8 cellular contexts compared by ENCODE assay signal in genomic region chr17:50904522-50905459, GRCh38. TPM values are rescaled to one million over a fixed set of nuclear protein-coding genes. Genes with fewer than 3 reads are reported as not detected.
DNase-seq lines count a peak whose midpoint lies in the region; ATAC-seq lines count a peak whose summit lies in the region.

No MANE protein-coding gene starts in this region.

- peaks cover 2% of the 10 kb centered on the region for H3K36me3 Mint-ChIP-seq in activated CD4-positive, alpha-beta T cell treated with anti-CD3 and anti-CD28 coated beads, Interleukin-2, amount 10 ng/mL, durations not matched to agents 7 days and 5 days (ENCODE audit: low read depth)
- H3K36me3 Mint-ChIP-seq in activated T-helper 17 cell treated with anti-CD3 and anti-CD28 coated beads, Interleukin-2, amount 50 U/mL, for 72 hours (ENCODE audit: low read depth) = no peaks in the 10 kb centered on the region
- H3K36me3 Mint-ChIP-seq in activated naive CD4-positive, alpha-beta T cell treated with anti-CD3 and anti-CD28 coated beads, Interleukin-2, amount 10 ng/mL, durations not matched to agents 7 days and 5 days = peaks cover 1% of the 10 kb centered on the region

- H3K27ac Mint-ChIP-seq in activated CD4-positive, alpha-beta T cell treated with anti-CD3 and anti-CD28 coated beads, Interleukin-2, amount 10 ng/mL, durations not matched to agents 7 days and 5 days = peak overlapping the region; percentile 61
- peak overlapping the region; percentile 92 for H3K27ac Mint-ChIP-seq in activated T-helper 17 cell treated with anti-CD3 and anti-CD28 coated beads, Interleukin-2, amount 50 U/mL, for 72 hours
- no peak overlapping the region for H3K27ac Mint-ChIP-seq in activated naive CD4-positive, alpha-beta T cell treated with anti-CD3 and anti-CD28 coated beads, Interleukin-2, amount 10 ng/mL, durations not matched to agents 7 days and 5 days

- intact Hi-C loops in left cardiac atrium (cut with DNase I) = no loop called here
- intact Hi-C loops in sciatic nerve (cut with DNase I) = no loop called here

- DNase-seq in activated CD4-positive, alpha-beta T cell treated with anti-CD3 and anti-CD28 coated beads, Interleukin-2, amount 10 ng/mL, durations not matched to agents 7 days and 5 days = no peak
- DNase-seq in activated CD4-positive, alpha-beta T cell treated with anti-CD3 and anti-CD28 coated beads, Interleukin-2, amount 50 U/mL, for 4 hours = no peak
- no peak for DNase-seq in left cardiac atrium
- peak; percentile 81 for DNase-seq in sciatic nerve (ENCODE audit: low spot score)
- DNase-seq in activated naive CD4-positive, alpha-beta T cell treated with anti-CD3 and anti-CD28 coated beads, Interleukin-2, amount 10 ng/mL, durations not matched to agents 7 days and 5 days = no peak
- no peak for DNase-seq in HUDEP-2 (lab: John Stamatoyannopoulos, UW; ENCODE audit: unreplicated experiment in 76 of 76)

- POLR2A ChIA-PET in activated CD4-positive, alpha-beta T cell treated with anti-CD3 and anti-CD28 coated beads, Interleukin-2, amount 10 ng/mL, durations not matched to agents 7 days and 5 days (lab: Charles Lee) = no interaction called here

- no peaks in the 10 kb centered on the region for H3K27me3 Mint-ChIP-seq in activated CD4-positive, alpha-beta T cell treated with anti-CD3 and anti-CD28 coated beads, Interleukin-2, amount 10 ng/mL, durations not matched to agents 7 days and 5 days
- no peaks in the 10 kb centered on the region for H3K27me3 Mint-ChIP-seq in activated T-helper 17 cell treated with anti-CD3 and anti-CD28 coated beads, Interleukin-2, amount 50 U/mL, for 72 hours
- peaks cover 7% of the 10 kb centered on the region for H3K27me3 Mint-ChIP-seq in activated naive CD4-positive, alpha-beta T cell treated with anti-CD3 and anti-CD28 coated beads, Interleukin-2, amount 10 ng/mL, durations not matched to agents 7 days and 5 days

- H3K4me1 Mint-ChIP-seq in activated CD4-positive, alpha-beta T cell treated with anti-CD3 and anti-CD28 coated beads, Interleukin-2, amount 10 ng/mL, durations not matched to agents 7 days and 5 days = peaks cover 71% of the 10 kb centered on the region
- H3K4me1 Mint-ChIP-seq in activated T-helper 17 cell treated with anti-CD3 and anti-CD28 coated beads, Interleukin-2, amount 50 U/mL, for 72 hours = peaks cover 45% of the 10 kb centered on the region
- peaks cover 67% of the 10 kb centered on the region for H3K4me1 Mint-ChIP-seq in activated naive CD4-positive, alpha-beta T cell treated with anti-CD3 and anti-CD28 coated beads, Interleukin-2, amount 10 ng/mL, durations not matched to agents 7 days and 5 days

- CTCF ChIA-PET in activated CD4-positive, alpha-beta T cell treated with anti-CD3 and anti-CD28 coated beads, Interleukin-2, amount 10 ng/mL, durations not matched to agents 7 days and 5 days (lab: Charles Lee) = interaction anchor here (0.6 to 1.5 kb wide), 5 partner anchors 8 to 37 kb away, joined by 3 to 5 read pairs (median 3); no protein-coding TSS in a partner anchor
- CTCF ChIA-PET in activated naive CD4-positive, alpha-beta T cell treated with anti-CD3 and anti-CD28 coated beads, Interleukin-2, amount 10 ng/mL, durations not matched to agents 7 days and 5 days (lab: Charles Lee) = interaction anchor here (1.2 kb wide), 1 partner anchor 249 kb away, joined by 4 read pairs; the partner anchor contains the start of gene NME1

- no peak overlapping the region for H3K4me3 Mint-ChIP-seq in activated CD4-positive, alpha-beta T cell treated with anti-CD3 and anti-CD28 coated beads, Interleukin-2, amount 10 ng/mL, durations not matched to agents 7 days and 5 days
- H3K4me3 Mint-ChIP-seq in activated T-helper 17 cell treated with anti-CD3 and anti-CD28 coated beads, Interleukin-2, amount 50 U/mL, for 72 hours = peak overlapping the region; percentile 74
- H3K4me3 Mint-ChIP-seq in activated naive CD4-positive, alpha-beta T cell treated with anti-CD3 and anti-CD28 coated beads, Interleukin-2, amount 10 ng/mL, durations not matched to agents 7 days and 5 days = no peak overlapping the region

- no peak for ATAC-seq in activated T-helper 17 cell treated with anti-CD3 and anti-CD28 coated beads, Interleukin-2, amount 50 U/mL, for 72 hours (replicated peaks)
- ATAC-seq in left cardiac atrium (peak; percentile 71 to 76), sciatic nerve (peak; percentile 73), HG02981 (IDR thresholded peaks at IDR 0.05; ENCODE audit: unreplicated experiment) (no peak)

- peaks cover 3% of the 10 kb centered on the region for H3K9me3 Mint-ChIP-seq in activated CD4-positive, alpha-beta T cell treated with anti-CD3 and anti-CD28 coated beads, Interleukin-2, amount 10 ng/mL, durations not matched to agents 7 days and 5 days
- H3K9me3 Mint-ChIP-seq in activated T-helper 17 cell treated with anti-CD3 and anti-CD28 coated beads, Interleukin-2, amount 50 U/mL, for 72 hours = no peaks in the 10 kb centered on the region
- H3K9me3 Mint-ChIP-seq in activated naive CD4-positive, alpha-beta T cell treated with anti-CD3 and anti-CD28 coated beads, Interleukin-2, amount 10 ng/mL, durations not matched to agents 7 days and 5 days = no peaks in the 10 kb centered on the region

RNA-seq across cellular contexts. Expression of gene TOB1, which starts 38.6 kb away (rescaled TPM):
- total RNA-seq in activated CD4-positive, alpha-beta T cell treated with anti-CD3 and anti-CD28 coated beads, Interleukin-2, amount 10 ng/mL, durations not matched to agents 7 days and 5 days = 10 to 100 TPM; 81.8 to 99.0 TPM
- 10 to 100 TPM; 33.1 to 40.8 TPM for total RNA-seq in activated T-helper 17 cell treated with anti-CD3 and anti-CD28 coated beads, Interleukin-2, amount 50 U/mL, for 72 hours
- total RNA-seq in left cardiac atrium = 10 to 100 TPM; 57.9 to 63.2 TPM
- 114 TPM for total RNA-seq in sciatic nerve

Comparison
In these comparisons a context has a peak if more than half of its experiments do, and no peak if none do; other contexts are left out.
1. ATAC-seq: peak in left cardiac atrium (2 of 2) and sciatic nerve (single experiment); none in activated T-helper 17 cell treated with anti-CD3 and anti-CD28 coated beads, Interleukin-2, amount 50 U/mL, for 72 hours (single experiment) and HG02981 (single experiment).